In genomic region chr20:52289956-52290355, GRCh38 we compare ENCODE assay signal across 26 cellular contexts.
"Had no signal": no experiment of that assay in that cellular context is flagged by ENCODE, and none has a peak within 500 bp of the region (broad histone marks: within the 10 kb centered on the region; RNA-seq: fewer than 3 reads in every experiment).

No MANE protein-coding gene starts in this region.

- H3K4me1 Mint-ChIP-seq: stimulated activated effector memory CD8-positive, alpha-beta T cell treated with anti-CD3 and anti-CD28 coated beads, Interleukin-12 subunit alpha, Interleukin-12 subunit beta, amount 100 ng/mL, for 72 hours had no signal

- H3K9me3 ChIP-seq: mucosa of descending colon, pancreas, tibial artery, upper lobe of left lung, uterus had no signal

- DNase-seq: cortex of kidney; dorsolateral prefrontal cortex; effector CD8-positive, alpha-beta T cell; heart left ventricle; hippocampal formation; kidney glomerular epithelial cell; mammary epithelial cell; mucosa of descending colon; naive thymus-derived CD8-positive, alpha-beta T cell; occipital lobe; pancreas; right cardiac atrium; small intestine; stimulated activated CD4-positive, alpha-beta T cell treated with anti-CD3 and anti-CD28 coated beads, Interleukin-12 subunit alpha, Interleukin-12 subunit beta, amount 100 ng/mL, for 4 hours; stimulated activated CD4-positive, alpha-beta T cell treated with anti-CD3 and anti-CD28 coated beads, Interleukin-4, amount 100 ng/mL, for 1 hour; stimulated activated CD8-positive, alpha-beta memory T cell treated with anti-CD3 and anti-CD28 coated beads, Interleukin-4, amount 100 ng/mL, for 48 hours; stimulated activated naive CD8-positive, alpha-beta T cell treated with anti-CD3 and anti-CD28 coated beads, Interleukin-15, Interleukin-2, amounts not matched to agents 100 U/mL and 50 U/mL, for 24 hours; tibial artery; upper lobe of left lung; uterus had no signal

- H3K9me3 Mint-ChIP-seq: neural crest cell; stimulated activated effector memory CD8-positive, alpha-beta T cell treated with anti-CD3 and anti-CD28 coated beads, Interleukin-12 subunit alpha, Interleukin-12 subunit beta, amount 100 ng/mL, for 72 hours had no signal

- ATAC-seq: esophagus mucosa; heart left ventricle; mucosa of descending colon; naive thymus-derived CD8-positive, alpha-beta T cell; pancreas; right cardiac atrium; stimulated activated effector memory CD8-positive, alpha-beta T cell treated with anti-CD3 and anti-CD28 coated beads, Interleukin-12 subunit alpha, Interleukin-12 subunit beta, amount 100 ng/mL, for 72 hours; stimulated activated naive CD8-positive, alpha-beta T cell treated with anti-CD3 and anti-CD28 coated beads, Interleukin-15, Interleukin-2, amounts not matched to agents 100 U/mL and 50 U/mL, for 24 hours had no signal

- H3K27ac Mint-ChIP-seq: progenitor cell of endocrine pancreas; stimulated activated effector memory CD8-positive, alpha-beta T cell treated with anti-CD3 and anti-CD28 coated beads, Interleukin-12 subunit alpha, Interleukin-12 subunit beta, amount 100 ng/mL, for 72 hours had no signal

- H3K4me3 Mint-ChIP-seq: naive thymus-derived CD8-positive, alpha-beta T cell; neural crest cell; stimulated activated effector memory CD8-positive, alpha-beta T cell treated with anti-CD3 and anti-CD28 coated beads, Interleukin-12 subunit alpha, Interleukin-12 subunit beta, amount 100 ng/mL, for 72 hours had no signal

- H3K4me1 ChIP-seq: heart left ventricle, pancreas, tibial artery, upper lobe of left lung, uterus had no signal

- FAIRE-seq: frontal cortex, islet of Langerhans, pancreas, small intestine had no signal

- H3K4me3 ChIP-seq: heart left ventricle, mucosa of descending colon, pancreas, tibial artery, upper lobe of left lung, uterus had no signal

- H3K27ac ChIP-seq: dorsolateral prefrontal cortex, heart left ventricle, pancreas, tibial artery, upper lobe of left lung, uterus had no signal

- H3K36me3 ChIP-seq: heart left ventricle, pancreas, tibial artery, upper lobe of left lung, uterus had no signal

- H3K27me3 ChIP-seq: pancreas, tibial artery, upper lobe of left lung, uterus had no signal

- H3K36me3 Mint-ChIP-seq: stimulated activated effector memory CD8-positive, alpha-beta T cell treated with anti-CD3 and anti-CD28 coated beads, Interleukin-12 subunit alpha, Interleukin-12 subunit beta, amount 100 ng/mL, for 72 hours had no signal
